Comparison of ENCODE assay signal across 8 cellular contexts in the genomic region with DNA sequence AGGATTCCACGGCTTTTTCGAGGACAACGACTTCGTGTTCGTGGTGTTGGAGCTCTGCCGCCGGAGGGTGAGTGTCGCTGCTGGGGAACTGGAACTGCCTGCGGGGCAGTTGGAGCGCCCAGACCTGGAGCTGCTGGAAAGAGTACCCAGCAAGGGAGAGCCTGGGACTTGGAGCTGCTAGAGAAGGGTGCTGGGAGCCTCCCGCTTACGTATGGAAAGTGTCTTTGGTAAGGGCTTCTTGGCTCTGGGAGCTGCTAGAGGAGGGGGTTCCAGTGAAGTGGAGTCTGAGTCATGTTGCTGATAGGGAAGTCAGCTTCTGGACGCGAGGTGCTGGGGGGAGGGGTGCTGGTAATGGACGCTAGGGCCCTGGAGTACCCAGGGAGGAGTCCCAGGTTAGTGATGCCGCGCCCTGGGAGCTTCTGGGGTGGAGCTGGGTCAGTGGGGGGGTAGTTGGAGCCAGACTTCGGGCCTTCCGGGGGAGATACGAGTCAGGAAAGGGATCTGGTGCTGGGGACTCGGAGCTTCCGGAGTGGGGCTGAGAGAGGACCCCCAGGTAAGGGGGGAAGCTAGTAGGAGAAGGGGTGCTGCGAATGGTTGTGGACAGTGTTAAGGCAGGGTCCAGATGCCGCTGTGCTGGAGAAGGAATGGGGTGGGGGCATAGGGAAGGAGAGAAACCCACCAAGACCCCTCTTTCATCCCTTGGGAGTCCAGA. TPM values are rescaled to one million over a fixed set of nuclear protein-coding genes. Genes with fewer than 3 reads are reported as not detected.
A peak's percentile ranks its signal among the peaks of the same experiment; 100 is the strongest.
DNase-seq lines count a peak whose midpoint lies in the region; ATAC-seq and TF ChIP-seq lines count a peak whose summit lies in the region.

No MANE protein-coding gene starts in this region.

- CTCF ChIA-PET in HCT116 (lab: Charles Lee), result no interaction called here
- CTCF ChIA-PET in Panc1 (lab: Charles Lee), result no interaction called here

- in situ Hi-C loops in Caki2 (cut with HindIII; ENCODE audit: low pct_unique_long_range_greater_than_20kb, low sequenced_read_pairs), result no loop called here
- in situ Hi-C loops in Panc1 (cut with HindIII; ENCODE audit: low pct_unique_long_range_greater_than_20kb, low sequenced_read_pairs), result no loop called here

- peak overlapping the region; percentile 61 for H3K27ac ChIP-seq in HCT116 (ENCODE audit: low read depth, low read length)
- peak overlapping the region; percentile 96 for H3K27ac ChIP-seq in Panc1 (ENCODE audit: low read length)
- no peak overlapping the region for H3K27ac ChIP-seq in mucosa of rectum (ENCODE audit: low read depth in 2 of 2, low read length in 2 of 2)

- POLR2A ChIA-PET in HCT116 (lab: Charles Lee) (no interaction called here), Panc1 (lab: Charles Lee) (interaction anchor here (0.9 kb wide), 1 partner anchor 12 kb away, joined by 3 read pairs; no protein-coding TSS in a partner anchor)

- H3K9ac ChIP-seq in HCT116 (ENCODE audit: low read length) (peak overlapping the region; percentile 88), mucosa of rectum (ENCODE audit: low read depth in 1 of 2, low read length in 2 of 2) (peak overlapping the region; percentile 41 to 58)

- intact Hi-C loops in HCT116 (cut with micrococcal nuclease), result loop anchor here (5.0 kb wide), 2 partner anchors 338 to 358 kb away; no protein-coding TSS in a partner anchor
- intact Hi-C loops in Panc1 (cut with micrococcal nuclease; ENCODE audit: unreplicated experiment), result no loop called here

- H3K36me3 ChIP-seq in HCT116 (ENCODE audit: control insufficient read depth in 1 of 2, insufficient read depth in 2 of 2, low read length in 2 of 2) (peaks cover 32 to 38% of the 10 kb centered on the region in 2 experiments), Panc1 (ENCODE audit: control insufficient read depth, insufficient read depth, low read length) (peaks cover 21% of the 10 kb centered on the region), mucosa of rectum (ENCODE audit: control insufficient read depth in 2 of 2, insufficient read depth in 2 of 2, low read length in 2 of 2) (peaks cover 26 to 29% of the 10 kb centered on the region in 2 donors)

- H3K9me3 ChIP-seq in HCT116 (ENCODE audit: control insufficient read depth in 1 of 2, insufficient read depth in 1 of 2, low read depth in 1 of 2, low read length in 2 of 2), result no peaks in the 10 kb centered on the region
- H3K9me3 ChIP-seq in Panc1 (ENCODE audit: control insufficient read depth, insufficient read depth, low read depth, low read length), result no peaks in the 10 kb centered on the region
- H3K9me3 ChIP-seq in mucosa of rectum (ENCODE audit: control insufficient read depth in 2 of 2, low read length in 2 of 2), result no peaks in the 10 kb centered on the region

- TF ChIP-seq CTCF in HCT116 (IDR thresholded peaks at IDR 0.05 in 2 of 3, conservative IDR thresholded peaks at IDR 0.05 in 1 of 3; ENCODE audit: borderline replicate concordance in 1 of 3, insufficient read depth in 1 of 3, low read depth in 2 of 3, low read length in 2 of 3), result no peak
- TF ChIP-seq CTCF in Panc1 (IDR thresholded peaks at IDR 0.05), result no peak
- no peak for TF ChIP-seq CTCF in choroid plexus epithelial cell (conservative IDR thresholded peaks at IDR 0.05; ENCODE audit: low read depth, low read length)

- peaks cover 6% of the 10 kb centered on the region; the same call in 1 of the 2 replicates for H4K20me1 ChIP-seq in HCT116 (ENCODE audit: insufficient read depth)

- no peaks in the 10 kb centered on the region for H3K27me3 ChIP-seq in HCT116 (ENCODE audit: insufficient read depth, low read length)
- H3K27me3 ChIP-seq in Panc1 (ENCODE audit: control insufficient read depth, insufficient read depth, low read length), result no peaks in the 10 kb centered on the region
- H3K27me3 ChIP-seq in mucosa of rectum (ENCODE audit: control insufficient read depth in 2 of 2, insufficient read depth in 2 of 2, low read length in 2 of 2), result no peaks in the 10 kb centered on the region

- H3K4me3 ChIP-seq in HCT116 (replicated peaks in 1 of 2; ENCODE audit: low read depth in 1 of 2, low read length in 2 of 2) (peak overlapping the region; percentile 96 to 99), Panc1 (ENCODE audit: low read depth in 2 of 2, low read length in 2 of 2) (peak overlapping the region; percentile 68 to 77), choroid plexus epithelial cell (ENCODE audit: low read depth, low read length) (peak overlapping the region; percentile 71), mucosa of rectum (ENCODE audit: low read length in 2 of 2) (peak overlapping the region; percentile 70 to 75)

- DNase-seq in Caki2 (ENCODE audit: low read depth), result peak; percentile 52
- no peak for DNase-seq in HCT116 (ENCODE audit: low read depth, low spot score)
- DNase-seq in Panc1 (ENCODE audit: low read depth, low spot score), result no peak
- peak; percentile 48 for DNase-seq in choroid plexus epithelial cell (ENCODE audit: low read depth)
- no peak for DNase-seq in stimulated activated naive CD4-positive, alpha-beta T cell (lab: John Stamatoyannopoulos, UW)

- peaks cover 7 to 21% of the 10 kb centered on the region in 2 experiments; a peak in 3 of 4 replicates for H3K4me1 ChIP-seq in HCT116 (ENCODE audit: control insufficient read depth in 1 of 2, insufficient read depth in 2 of 2, low read length in 2 of 2)
- peaks cover 29% of the 10 kb centered on the region for H3K4me1 ChIP-seq in Panc1 (ENCODE audit: control insufficient read depth, insufficient read depth, low read length)
- peaks cover 19 to 29% of the 10 kb centered on the region in 2 donors for H3K4me1 ChIP-seq in mucosa of rectum (ENCODE audit: control insufficient read depth in 2 of 2, insufficient read depth in 2 of 2, low read length in 2 of 2)

- no peaks in the 10 kb centered on the region for H3K9me2 ChIP-seq in HCT116 (ENCODE audit: insufficient read depth)

- ATAC-seq in HCT116, result peak; percentile 55
- peak; percentile 57 for ATAC-seq in Panc1
- ATAC-seq in HG03039 (IDR thresholded peaks at IDR 0.05; ENCODE audit: unreplicated experiment), result no peak
- no peak for ATAC-seq in GM21360 (IDR thresholded peaks at IDR 0.05; ENCODE audit: unreplicated experiment)

- TF ChIP-seq RAD21 in HCT116 (IDR thresholded peaks at IDR 0.05; ENCODE audit: low read depth), result no peak

- peak overlapping the region; percentile 92 for H3K4me2 ChIP-seq in HCT116 (ENCODE audit: low read length)

- no peak overlapping the region for H2AFZ ChIP-seq in HCT116 (ENCODE audit: low read depth, low read length, poor library complexity, severe bottlenecking)

- no TSS peak for BruUV-seq in HCT116 (replicated peaks; lab: Mats Ljungman, UMichigan)
- BruUV-seq in Panc1 (replicated peaks; lab: Mats Ljungman, UMichigan), result no TSS peak

- RAD21 ChIA-PET in HCT116 (lab: Charles Lee; ENCODE audit: low non-redundant PET in 1 of 2, low total read pairs in 2 of 2, uncharacterized antibody in 2 of 2, unreplicated experiment in 2 of 2), result no interaction called here

- peaks cover 57% of the 10 kb centered on the region for H3K79me2 ChIP-seq in HCT116 (ENCODE audit: insufficient read depth, low read length)

- no peak for TF ChIP-seq POLR2A in HCT116 (IDR thresholded peaks at IDR 0.05; ENCODE audit: borderline replicate concordance, extremely low read depth, insufficient read depth, insufficient read length)

TF ChIP-seq in HCT116, 20 proteins besides CTCF, POLR2A, EP300 and RAD21 (continues in another document):
- TF ChIP-seq, protein P1, sequence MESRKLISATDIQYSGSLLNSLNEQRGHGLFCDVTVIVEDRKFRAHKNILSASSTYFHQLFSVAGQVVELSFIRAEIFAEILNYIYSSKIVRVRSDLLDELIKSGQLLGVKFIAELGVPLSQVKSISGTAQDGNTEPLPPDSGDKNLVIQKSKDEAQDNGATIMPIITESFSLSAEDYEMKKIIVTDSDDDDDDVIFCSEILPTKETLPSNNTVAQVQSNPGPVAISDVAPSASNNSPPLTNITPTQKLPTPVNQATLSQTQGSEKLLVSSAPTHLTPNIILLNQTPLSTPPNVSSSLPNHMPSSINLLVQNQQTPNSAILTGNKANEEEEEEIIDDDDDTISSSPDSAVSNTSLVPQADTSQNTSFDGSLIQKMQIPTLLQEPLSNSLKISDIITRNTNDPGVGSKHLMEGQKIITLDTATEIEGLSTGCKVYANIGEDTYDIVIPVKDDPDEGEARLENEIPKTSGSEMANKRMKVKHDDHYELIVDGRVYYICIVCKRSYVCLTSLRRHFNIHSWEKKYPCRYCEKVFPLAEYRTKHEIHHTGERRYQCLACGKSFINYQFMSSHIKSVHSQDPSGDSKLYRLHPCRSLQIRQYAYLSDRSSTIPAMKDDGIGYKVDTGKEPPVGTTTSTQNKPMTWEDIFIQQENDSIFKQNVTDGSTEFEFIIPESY (IDR thresholded peaks at IDR 0.05; ENCODE audit: extremely low read depth, insufficient replicate concordance, low read length), result no peak
- TF ChIP-seq SP1 (IDR thresholded peaks at IDR 0.05; ENCODE audit: low read depth) (no peak), TCF7L2 (IDR thresholded peaks at IDR 0.05; ENCODE audit: borderline replicate concordance, extremely low read depth, insufficient read depth, insufficient read length) (no peak), EZH2 (IDR thresholded peaks at IDR 0.05) (no peak), ZNF274 (IDR thresholded peaks at IDR 0.05; ENCODE audit: low read depth, low read length) (no peak), EZH2phosphoT487 (IDR thresholded peaks at IDR 0.05; ENCODE audit: borderline replicate concordance) (no peak)

RNA-seq across cellular contexts. Expression of a gene that starts 0.7 kb away (rescaled TPM):
- total RNA-seq in Caki2 (2014; rRNA removed; shearing (Covaris generic); ENCODE audit: low replicate concordance), result 20.9 and 23.2 TPM in 2 replicates
- total RNA-seq in HCT116 (2021; ENCODE audit: unreplicated experiment) (144 TPM), Panc1 (2021; ENCODE audit: unreplicated experiment) (94.8 TPM)
- 214 and 224 TPM in 2 replicates for polyA plus RNA-seq in HCT116 (2012)
- 70.1 TPM for polyA plus RNA-seq in Panc1 (2012; ENCODE audit: insufficient read length)

RNA-seq across cellular contexts. Expression of a gene that starts 33.6 kb away (rescaled TPM):
- 0.12 and 0.14 TPM in 2 replicates for total RNA-seq in Caki2 (2014; rRNA removed; shearing (Covaris generic); ENCODE audit: low replicate concordance)
- total RNA-seq in HCT116 (2021; ENCODE audit: unreplicated experiment), result 0.47 TPM
- polyA plus RNA-seq in HCT116 (2012), result 0.25 and 0.54 TPM in 2 replicates
- not detected for total RNA-seq in Panc1 (2021; ENCODE audit: unreplicated experiment)
- not detected for polyA plus RNA-seq in Panc1 (2012; ENCODE audit: insufficient read length)

RNA-seq across cellular contexts. Expression of a gene that starts 38.2 kb away (rescaled TPM):
- 48.7 and 108 TPM in 2 replicates for total RNA-seq in Caki2 (2014; rRNA removed; shearing (Covaris generic); ENCODE audit: low replicate concordance)
- 42.9 TPM for total RNA-seq in HCT116 (2021; ENCODE audit: unreplicated experiment)
- polyA plus RNA-seq in HCT116 (2012), result 28.8 and 31.0 TPM in 2 replicates
- total RNA-seq in Panc1 (2021; ENCODE audit: unreplicated experiment), result 72.9 TPM
- 55.7 TPM for polyA plus RNA-seq in Panc1 (2012; ENCODE audit: insufficient read length)

RNA-seq across cellular contexts. Expression of a gene that starts 38.3 kb away (rescaled TPM):
- total RNA-seq in Caki2 (2014; rRNA removed; shearing (Covaris generic); ENCODE audit: low replicate concordance), result 8.0 and 12.0 TPM in 2 replicates
- 15.6 TPM for total RNA-seq in HCT116 (2021; ENCODE audit: unreplicated experiment)
- polyA plus RNA-seq in HCT116 (2012), result 3.7 and 6.4 TPM in 2 replicates
- 21.7 TPM for total RNA-seq in Panc1 (2021; ENCODE audit: unreplicated experiment)
- polyA plus RNA-seq in Panc1 (2012; ENCODE audit: insufficient read length), result 7.0 TPM

Comparison
In these comparisons a context has a peak if more than half of its experiments do, and no peak if none do; other contexts are left out.
1. DNase-seq: peak in Caki2 (single experiment) and choroid plexus epithelial cell (single experiment); none in HCT116 (single experiment), Panc1 (single experiment) and stimulated activated naive CD4-positive, alpha-beta T cell (0 of 6).
2. ATAC-seq: peak in HCT116 (single experiment) and Panc1 (single experiment); none in HG03039 (single experiment) and GM21360 (single experiment).
3. H3K27ac ChIP-seq: peak in HCT116 (single experiment) and Panc1 (single experiment); none in mucosa of rectum (0 of 2).
4. Peak in every context shown above with its lines, with median percentiles within 50 percentile points of each other: H3K4me3 ChIP-seq.